15 cellular contexts compared by ENCODE assay signal in genomic region chr12:3000548-3001275, GRCh38. TPM values are rescaled to one million over a fixed set of nuclear protein-coding genes. Genes with fewer than 3 reads are reported as not detected.
DNase-seq lines count a peak whose midpoint lies in the region; ATAC-seq, FAIRE-seq and TF ChIP-seq lines count a peak whose summit lies in the region.
"Had no signal": no experiment of that assay in that cellular context is flagged by ENCODE, and none has a peak within 500 bp of the region (broad histone marks: within the 10 kb centered on the region; RNA-seq: fewer than 3 reads in every experiment).

No MANE protein-coding gene starts in this region.

- H3K27ac ChIP-seq in H1 (ENCODE audit: low read depth, low read length) (no peak overlapping the region), psoas muscle (peak overlapping the region; percentile 90), suprapubic skin (no peak overlapping the region)
- no peak overlapping the region for H3K27ac ChIP-seq in CD8-positive, alpha-beta T cell (ENCODE audit: low read depth, low read length)
- H3K27ac ChIP-seq: coronary artery, esophagus squamous epithelium had no signal

- H2BK20ac ChIP-seq in H1 (ENCODE audit: low read length): no peak overlapping the region

- TF ChIP-seq CTCF in GM12872 (IDR thresholded peaks at IDR 0.05; ENCODE audit: insufficient read depth, low read depth, low read length) (peak; percentile 37; the same call in 2 of the 3 replicates), H1 (IDR thresholded peaks at IDR 0.05; ENCODE audit: control extremely low read depth in 1 of 3, insufficient read depth in 1 of 3, low read depth in 1 of 3, low read length in 3 of 3) (peak in 2 of 3 experiments; percentile 58; a peak in 3 of 4 replicates), psoas muscle (IDR thresholded peaks at IDR 0.05) (peak; percentile 34), suprapubic skin (IDR thresholded peaks at IDR 0.05) (no peak)
- no peak for TF ChIP-seq CTCF in CD8-positive, alpha-beta T cell (IDR thresholded peaks at IDR 0.05)

- H3K27me3 Mint-ChIP-seq in CD8-positive, alpha-beta T cell (ENCODE audit: low read depth): peaks cover 5% of the 10 kb centered on the region
- H3K27me3 Mint-ChIP-seq: activated CD4-positive, alpha-beta T cell treated with anti-CD3 and anti-CD28 coated beads, Interleukin-2, amount 10 ng/mL, durations not matched to agents 7 days and 5 days had no signal

- H2BK15ac ChIP-seq in H1 (ENCODE audit: low read length): no peak overlapping the region

- no peak overlapping the region for H3K18ac ChIP-seq in H1 (ENCODE audit: extremely low read depth, low read length)

- H3K23ac ChIP-seq in H1 (ENCODE audit: insufficient read length): no peak overlapping the region

- no peak overlapping the region for H2AFZ ChIP-seq in H1 (ENCODE audit: low read length)

- H3K9me3 ChIP-seq in H1 (ENCODE audit: insufficient read depth in 2 of 2, low read depth in 1 of 2, low read length in 1 of 2): no peaks in the 10 kb centered on the region
- H3K9me3 ChIP-seq in psoas muscle: no peaks in the 10 kb centered on the region
- no peaks in the 10 kb centered on the region for H3K9me3 ChIP-seq in CD8-positive, alpha-beta T cell (ENCODE audit: low read length)
- H3K9me3 ChIP-seq in suprapubic skin: no peaks in the 10 kb centered on the region
- H3K9me3 ChIP-seq: esophagus squamous epithelium had no signal

- peaks cover 0 to 9% (median 2%) of the 10 kb centered on the region in 4 experiments; a peak in 3 of 8 replicates for H3K36me3 ChIP-seq in H1 (ENCODE audit: control insufficient read depth in 2 of 4, insufficient read depth in 4 of 4, low read length in 3 of 4)
- H3K36me3 ChIP-seq in psoas muscle (ENCODE audit: insufficient read depth in 1 of 2, low read depth in 1 of 2): peaks cover 0 to 16% of the 10 kb centered on the region in 2 donors
- no peaks in the 10 kb centered on the region for H3K36me3 ChIP-seq in CD8-positive, alpha-beta T cell (ENCODE audit: insufficient read depth, low read length)
- no peaks in the 10 kb centered on the region for H3K36me3 ChIP-seq in suprapubic skin

- no peak overlapping the region for H3K4me2 ChIP-seq in H1 (ENCODE audit: insufficient read depth in 1 of 2, low read depth in 2 of 2, low read length in 2 of 2)

- H3K4ac ChIP-seq in H1 (replicated peaks; ENCODE audit: insufficient read length, low read depth, low read length): no peak overlapping the region

- ATAC-seq in psoas muscle (no peak), GM19463 (IDR thresholded peaks at IDR 0.05; ENCODE audit: unreplicated experiment) (no peak)
- no peak for ATAC-seq in CD8-positive, alpha-beta T cell

- H3K4me3 ChIP-seq in H1 (ENCODE audit: extremely low read depth in 1 of 4, insufficient read depth in 2 of 4, low read depth in 3 of 4, low read length in 4 of 4) (no peak overlapping the region), psoas muscle (peak overlapping the region; percentile 44), suprapubic skin (no peak overlapping the region)
- H3K4me3 ChIP-seq in CD8-positive, alpha-beta T cell (ENCODE audit: low read depth, low read length): no peak overlapping the region
- H3K4me3 ChIP-seq: coronary artery, esophagus squamous epithelium had no signal

- no peaks in the 10 kb centered on the region for H3K36me3 Mint-ChIP-seq in CD8-positive, alpha-beta T cell
- H3K36me3 Mint-ChIP-seq: CD4-positive, alpha-beta memory T cell had no signal

- POLR2A ChIA-PET in H1 (lab: Charles Lee; ENCODE audit: partially characterized antibody): interaction anchor here (0.9 to 1.7 kb wide), 2 partner anchors 15 to 36 kb away, joined by 4 read pairs; no protein-coding TSS in a partner anchor
- POLR2A ChIA-PET in CD8-positive, alpha-beta T cell (lab: Charles Lee): no interaction called here

- no peak overlapping the region for H2BK12ac ChIP-seq in H1 (ENCODE audit: low read depth, low read length)

- TF ChIP-seq POLR2A in H1 (IDR thresholded peaks at IDR 0.05; ENCODE audit: control extremely low read depth in 1 of 2, low read depth in 2 of 2, low read length in 2 of 2) (no peak), suprapubic skin (IDR thresholded peaks at IDR 0.05) (no peak)

- FAIRE-seq in H1 (lab: Jason Lieb, UNC): no peak

- H3K14ac ChIP-seq in H1 (ENCODE audit: insufficient read length): no peak overlapping the region

- H3K4me3 Mint-ChIP-seq in CD8-positive, alpha-beta T cell: no peak overlapping the region
- H3K4me3 Mint-ChIP-seq: activated CD4-positive, alpha-beta T cell treated with anti-CD3 and anti-CD28 coated beads, Interleukin-2, amount 10 ng/mL, durations not matched to agents 7 days and 5 days; activated T-cell treated with anti-CD3 and anti-CD28 coated beads, Interleukin-2, amount 50 U/mL, for 24 hours; CD4-positive, alpha-beta memory T cell had no signal

- H3K4me1 ChIP-seq in H1 (replicated peaks in 1 of 4; ENCODE audit: control insufficient read depth in 3 of 4, insufficient read depth in 4 of 4, low read length in 3 of 4): peaks cover 0 to 35% (median 27%) of the 10 kb centered on the region in 4 experiments; a peak in 6 of 7 replicates
- H3K4me1 ChIP-seq in psoas muscle: peaks cover 80% of the 10 kb centered on the region
- no peaks in the 10 kb centered on the region for H3K4me1 ChIP-seq in CD8-positive, alpha-beta T cell (ENCODE audit: insufficient read depth, low read length)
- H3K4me1 ChIP-seq in suprapubic skin: no peaks in the 10 kb centered on the region

- no peaks in the 10 kb centered on the region for H3K9me3 Mint-ChIP-seq in CD8-positive, alpha-beta T cell
- H3K9me3 Mint-ChIP-seq: activated CD4-positive, alpha-beta T cell treated with anti-CD3 and anti-CD28 coated beads, Interleukin-2, amount 10 ng/mL, durations not matched to agents 7 days and 5 days; activated T-cell treated with anti-CD3 and anti-CD28 coated beads, Interleukin-2, amount 50 U/mL, for 24 hours; CD4-positive, alpha-beta memory T cell had no signal

- no peak overlapping the region for H3K56ac ChIP-seq in H1 (replicated peaks; ENCODE audit: insufficient read length, low read depth, low read length)

- H4K5ac ChIP-seq in H1 (ENCODE audit: insufficient read length, low read depth, low read length): no peak overlapping the region

- WGBS in H1 (ENCODE audit: extremely low coverage in 1 of 2, insufficient coverage in 1 of 2, insufficient read length in 1 of 2, insufficient replicate concordance in 2 of 2, low coverage in 1 of 2, low lambda C conversion rate in 2 of 2, missing lambda C conversion rate in 1 of 2), 2 experiments: 54% methylated on average over 13 of the region's 13 CpGs; no CpG with 5 or more reads in 1 of the 2 experiments
- WGBS in psoas muscle, 3 donors: 46 to 73% (median 66%) methylated on average over 13 of the region's 13 CpGs
- 69% methylated on average over 13 of the region's 13 CpGs for WGBS in suprapubic skin

- TF ChIP-seq EP300 in H1 (IDR thresholded peaks at IDR 0.05; ENCODE audit: borderline replicate concordance in 1 of 2, low read depth in 2 of 2, low read length in 2 of 2) (no peak), suprapubic skin (IDR thresholded peaks at IDR 0.05) (no peak)

- H2BK120ac ChIP-seq in H1 (replicated peaks; ENCODE audit: low read depth, low read length): no peak overlapping the region

- TF ChIP-seq RAD21 in H1 (IDR thresholded peaks at IDR 0.05 in 1 of 2, conservative IDR thresholded peaks at IDR 0.05 in 1 of 2; ENCODE audit: low read depth in 2 of 2, low read length in 2 of 2): peak in 1 of 2 experiments; percentile 43; a peak in 2 of 4 replicates

- peaks cover 18% of the 10 kb centered on the region for H3K79me1 ChIP-seq in H1 (ENCODE audit: low read depth, low read length)

- intact Hi-C loops in psoas muscle (cut with DNase I): no loop called here
- intact Hi-C loops in CD8-positive, alpha-beta T cell (cut with DNase I, micrococcal nuclease): no loop called here

- no peak overlapping the region for H4K8ac ChIP-seq in H1 (ENCODE audit: extremely low read depth, insufficient read depth, low read length)

- no peak overlapping the region for H2BK5ac ChIP-seq in H1 (ENCODE audit: low read depth, low read length)

- H3K4me1 Mint-ChIP-seq in CD8-positive, alpha-beta T cell (ENCODE audit: low read depth): no peaks in the 10 kb centered on the region
- H3K4me1 Mint-ChIP-seq: activated CD4-positive, alpha-beta T cell treated with anti-CD3 and anti-CD28 coated beads, Interleukin-2, amount 10 ng/mL, durations not matched to agents 7 days and 5 days had no signal

- no peak overlapping the region for H4K91ac ChIP-seq in H1 (replicated peaks; ENCODE audit: insufficient read length, low read length)

- H3K79me2 ChIP-seq in H1 (ENCODE audit: control insufficient read depth in 1 of 2, insufficient read depth in 2 of 2, low read length in 2 of 2): peaks cover 0 to 46% of the 10 kb centered on the region in 2 experiments; a peak in 2 of 4 replicates

- H3K27me3 ChIP-seq in H1 (replicated peaks in 1 of 4; ENCODE audit: control insufficient read depth in 3 of 4, extremely low read depth in 1 of 4, insufficient read depth in 3 of 4, low read length in 3 of 4) (no peaks in the 10 kb centered on the region), psoas muscle (ENCODE audit: insufficient read depth in 3 of 3, low read length in 2 of 3) (no peaks in the 10 kb centered on the region), suprapubic skin (no peaks in the 10 kb centered on the region)
- H3K27me3 ChIP-seq in CD8-positive, alpha-beta T cell (ENCODE audit: insufficient read depth, low read length): no peaks in the 10 kb centered on the region
- H3K27me3 ChIP-seq: esophagus squamous epithelium had no signal

- no peak overlapping the region for H2AK5ac ChIP-seq in H1 (ENCODE audit: low read depth, low read length)

- H3K23me2 ChIP-seq in H1 (ENCODE audit: low read depth, low read length): no peaks in the 10 kb centered on the region

- no peak overlapping the region for H3K9ac ChIP-seq in H1 (replicated peaks in 1 of 4; ENCODE audit: extremely low read depth in 1 of 4, low read depth in 3 of 4, low read length in 3 of 4)

- DNase-seq in M059J (ENCODE audit: low read depth) (peak; percentile 4), H1 (ENCODE audit: low read depth in 1 of 2, low spot score in 2 of 2) (no peak), psoas muscle (no peak), suprapubic skin (ENCODE audit: low spot score in 2 of 2) (no peak)
- no peak for DNase-seq in CD8-positive, alpha-beta T cell
- DNase-seq: activated CD4-positive, alpha-beta T cell treated with anti-CD3 and anti-CD28 coated beads, Interleukin-2, amount 10 ng/mL, durations not matched to agents 7 days and 5 days; activated T-cell treated with anti-CD3 and anti-CD28 coated beads, Interleukin-2, amount 50 U/mL, for 24 hours; CD4-positive, alpha-beta memory T cell; esophagus squamous epithelium; NCI-H2171; Right ventricle myocardium superior had no signal

- H4K20me1 ChIP-seq in H1 (replicated peaks in 1 of 2; ENCODE audit: control insufficient read depth in 1 of 2, insufficient read depth in 2 of 2, low read length in 2 of 2): peaks cover 4 to 21% of the 10 kb centered on the region in 2 experiments

- CTCF ChIA-PET in H1 (lab: Charles Lee; ENCODE audit: partially characterized antibody): interaction anchor here (0.6 to 2.4 kb wide), 14 partner anchors 9 to 156 kb away, joined by 3 to 10 read pairs (median 6); no protein-coding TSS in a partner anchor
- CTCF ChIA-PET in CD8-positive, alpha-beta T cell (lab: Charles Lee): no interaction called here

- no peak overlapping the region for H3K27ac Mint-ChIP-seq in CD8-positive, alpha-beta T cell
- H3K27ac Mint-ChIP-seq: activated CD4-positive, alpha-beta T cell treated with anti-CD3 and anti-CD28 coated beads, Interleukin-2, amount 10 ng/mL, durations not matched to agents 7 days and 5 days; activated T-cell treated with anti-CD3 and anti-CD28 coated beads, Interleukin-2, amount 50 U/mL, for 24 hours; CD4-positive, alpha-beta memory T cell had no signal

RNA-seq across cellular contexts. Expression of gene TEAD4, which starts 41.5 kb away (rescaled TPM):
- total RNA-seq in M059J (2014; rRNA removed; shearing (Covaris generic)): 12.3 and 16.5 TPM in 2 replicates
- 116 TPM in 2 replicates for total RNA-seq in H1 (2021; fragmentation: NEBNext Ultra II Directional; extraction: Animal tissue kit (Norgen Biotek cat#: 25700))
- polyA plus RNA-seq in H1 (2011; rRNA removed): 56.7 and 90.1 TPM in 2 replicates
- polyA plus RNA-seq in H1 (2011; cell fraction: cytosol; rRNA removed): 73.5 TPM
- 80.7 TPM for polyA plus RNA-seq in H1 (2011; cell fraction: nucleus; rRNA removed)
- 61.3 to 87.1 TPM (median 74.6 TPM) in 4 replicates for polyA plus RNA-seq in H1 (2012, experiment 1 of 2)
- polyA plus RNA-seq in H1 (2012, experiment 2 of 2): 80.7 TPM
- polyA plus RNA-seq in H1 (2013, experiment 1 of 2): 69.8 TPM
- 72.8 TPM for polyA plus RNA-seq in H1 (2013, experiment 2 of 2)
- 53.3 and 61.0 TPM in 2 replicates for polyA minus RNA-seq in H1 (2011; rRNA and poly(A)+ RNA removed)
- polyA minus RNA-seq in H1 (2011; cell fraction: cytosol; rRNA and poly(A)+ RNA removed): 73.5 TPM
- polyA minus RNA-seq in H1 (2011; cell fraction: nucleus; rRNA and poly(A)+ RNA removed): 47.6 TPM
- total RNA-seq in psoas muscle: 100 to 1,000 TPM in 3 of 4 donors, 10 to 100 TPM in 1; 96.2 to 236 (median 171) TPM
- 10 to 100 TPM; 71.2 to 88.7 (median 81.4) TPM for polyA plus RNA-seq in psoas muscle
- total RNA-seq in CD8-positive, alpha-beta T cell: not detected
- 10 to 100 TPM; 13.0 to 28.4 (median 17.2) TPM for total RNA-seq in suprapubic skin
- total RNA-seq: CD4-positive, alpha-beta memory T cell; mononuclear cell had no signal
- polyA plus RNA-seq: CD4-positive, alpha-beta memory T cell had no signal

Comparison
In these comparisons a context has a peak if more than half of its experiments do, and no peak if none do; other contexts are left out.
1. CTCF ChIP-seq: peak in GM12872 (single experiment), H1 (2 of 3) and psoas muscle (single experiment); none in CD8-positive, alpha-beta T cell (single experiment) and suprapubic skin (0 of 2).
2. RNA of gene TEAD4, which starts 41.5 kb away (total RNA-seq): 96.2 to 236 TPM in psoas muscle, 116 TPM in H1, 13.0 to 28.4 TPM in suprapubic skin and 12.3 to 16.5 TPM in M059J; not detected in CD8-positive, alpha-beta T cell; every median in the first group is over 10 times any median in the second.